Comparison of ENCODE assay signal across 1 cellular context in the genomic region with DNA sequence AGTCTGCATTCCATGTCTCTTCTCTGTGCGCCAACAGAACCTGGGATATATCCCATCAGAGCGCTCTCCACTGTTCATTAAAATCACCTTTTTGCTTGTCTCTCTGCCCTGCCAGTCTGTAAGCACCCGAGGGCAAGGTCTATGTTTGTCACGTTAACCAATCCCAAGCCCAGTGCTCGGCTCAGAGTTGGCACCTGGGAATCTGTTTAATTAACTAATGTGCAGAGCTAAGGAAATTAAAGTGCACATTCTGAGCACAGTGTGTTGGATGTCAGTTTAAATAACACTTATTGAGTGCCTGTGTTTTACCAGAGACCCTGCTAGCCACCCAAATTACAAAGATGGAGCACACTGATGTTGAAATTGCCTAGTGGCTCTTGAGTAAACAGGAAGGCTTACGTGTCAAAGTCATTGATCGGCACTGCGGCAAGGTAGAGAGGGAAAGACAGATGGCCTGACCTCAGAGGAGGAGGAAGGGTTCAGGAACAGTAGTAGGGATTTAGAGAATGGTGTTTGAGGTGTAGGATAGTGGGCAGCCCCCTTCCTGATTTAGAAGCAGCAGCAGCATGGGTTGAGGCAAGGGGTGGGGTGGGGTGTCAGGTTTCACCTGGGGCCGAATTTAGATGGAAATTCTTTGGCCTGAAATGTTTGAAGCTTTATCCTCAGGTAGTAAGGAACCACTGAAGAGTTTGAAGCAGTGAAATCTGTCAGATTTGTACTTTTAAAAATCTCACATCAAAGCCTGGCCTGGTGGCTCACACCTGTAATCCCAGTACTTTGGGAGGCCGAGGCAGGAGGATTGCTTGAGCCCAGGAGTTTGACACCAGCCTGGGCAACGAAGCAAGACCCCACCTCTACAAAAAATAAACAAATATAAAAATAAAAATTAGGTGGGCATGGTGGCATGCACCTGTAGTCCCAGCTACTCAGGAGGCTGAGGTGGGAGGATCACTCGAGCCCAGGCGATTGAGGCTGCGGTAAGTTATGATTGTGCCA.
TF ChIP-seq lines count a peak whose summit lies in the region.

No MANE protein-coding gene starts in this region.

TF ChIP-seq in H1, 55 proteins besides CTCF, POLR2A, EP300 and RAD21:
- TF ChIP-seq SIX5 (IDR thresholded peaks at IDR 0.05; ENCODE audit: low read depth, low read length), result no peak
- TF ChIP-seq CHD2 (IDR thresholded peaks at IDR 0.05; ENCODE audit: low read length), result no peak
- TF ChIP-seq, protein P1, sequence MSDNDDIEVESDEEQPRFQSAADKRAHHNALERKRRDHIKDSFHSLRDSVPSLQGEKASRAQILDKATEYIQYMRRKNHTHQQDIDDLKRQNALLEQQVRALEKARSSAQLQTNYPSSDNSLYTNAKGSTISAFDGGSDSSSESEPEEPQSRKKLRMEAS (IDR thresholded peaks at IDR 0.05), result peak; percentile 17; the same call in 1 of the 2 replicates
